ENCODE assay signal across 1 cellular context in the genomic region with DNA sequence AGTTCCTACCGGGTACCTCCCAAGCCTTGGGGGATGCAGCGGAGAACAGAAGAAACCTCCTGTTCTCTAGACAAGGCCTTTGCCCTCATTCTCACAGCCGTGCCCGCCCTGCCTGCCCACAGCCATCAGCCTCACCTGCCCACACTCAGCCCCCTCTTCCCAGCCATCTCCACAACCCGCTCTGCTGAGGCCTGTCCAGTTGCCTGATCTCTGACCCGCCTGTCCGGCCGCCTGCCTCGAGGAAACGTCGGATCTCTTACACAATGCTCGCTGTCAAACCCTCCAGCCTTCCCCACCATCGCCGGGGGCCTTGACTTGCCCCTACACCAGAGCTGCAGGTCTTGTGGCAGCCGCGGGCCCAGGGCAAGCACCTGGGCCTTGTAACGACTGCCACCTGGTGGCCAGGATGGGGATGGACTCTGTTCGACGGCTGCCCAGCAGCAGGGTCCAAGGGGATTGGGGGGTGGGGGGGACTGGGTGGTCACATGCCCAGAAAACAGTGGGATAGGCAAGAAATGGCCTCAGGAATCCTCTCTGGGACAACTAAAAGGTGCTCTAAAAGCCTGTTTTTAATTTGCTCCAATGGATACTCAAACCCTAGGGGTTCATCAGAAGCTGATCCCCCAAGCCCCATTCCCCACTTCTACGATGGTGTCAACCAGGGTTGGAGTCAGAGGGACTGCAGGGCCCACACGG.
A peak's percentile ranks its signal among the peaks of the same experiment; 100 is the strongest.
TF ChIP-seq lines count a peak whose summit lies in the region.

No MANE protein-coding gene starts in this region.

TF ChIP-seq in K562, 482 proteins besides CTCF, POLR2A, EP300 and RAD21 (continued from another document):
- TF ChIP-seq, protein P1, sequence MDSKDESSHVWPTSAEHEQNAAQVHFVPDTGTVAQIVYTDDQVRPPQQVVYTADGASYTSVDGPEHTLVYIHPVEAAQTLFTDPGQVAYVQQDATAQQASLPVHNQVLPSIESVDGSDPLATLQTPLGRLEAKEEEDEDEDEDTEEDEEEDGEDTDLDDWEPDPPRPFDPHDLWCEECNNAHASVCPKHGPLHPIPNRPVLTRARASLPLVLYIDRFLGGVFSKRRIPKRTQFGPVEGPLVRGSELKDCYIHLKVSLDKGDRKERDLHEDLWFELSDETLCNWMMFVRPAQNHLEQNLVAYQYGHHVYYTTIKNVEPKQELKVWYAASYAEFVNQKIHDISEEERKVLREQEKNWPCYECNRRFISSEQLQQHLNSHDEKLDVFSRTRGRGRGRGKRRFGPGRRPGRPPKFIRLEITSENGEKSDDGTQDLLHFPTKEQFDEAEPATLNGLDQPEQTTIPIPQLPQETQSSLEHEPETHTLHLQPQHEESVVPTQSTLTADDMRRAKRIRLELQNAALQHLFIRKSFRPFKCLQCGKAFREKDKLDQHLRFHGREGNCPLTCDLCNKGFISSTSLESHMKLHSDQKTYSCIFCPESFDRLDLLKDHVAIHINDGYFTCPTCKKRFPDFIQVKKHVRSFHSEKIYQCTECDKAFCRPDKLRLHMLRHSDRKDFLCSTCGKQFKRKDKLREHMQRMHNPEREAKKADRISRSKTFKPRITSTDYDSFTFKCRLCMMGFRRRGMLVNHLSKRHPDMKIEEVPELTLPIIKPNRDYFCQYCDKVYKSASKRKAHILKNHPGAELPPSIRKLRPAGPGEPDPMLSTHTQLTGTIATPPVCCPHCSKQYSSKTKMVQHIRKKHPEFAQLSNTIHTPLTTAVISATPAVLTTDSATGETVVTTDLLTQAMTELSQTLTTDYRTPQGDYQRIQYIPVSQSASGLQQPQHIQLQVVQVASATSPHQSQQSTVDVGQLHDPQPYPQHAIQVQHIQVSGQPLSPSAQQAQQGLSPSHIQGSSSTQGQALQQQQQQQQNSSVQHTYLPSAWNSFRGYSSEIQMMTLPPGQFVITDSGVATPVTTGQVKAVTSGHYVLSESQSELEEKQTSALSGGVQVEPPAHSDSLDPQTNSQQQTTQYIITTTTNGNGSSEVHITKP (IDR thresholded peaks at IDR 0.05; ENCODE audit: partially characterized antibody), result peak; percentile 93
- TF ChIP-seq SMARCA5 (IDR thresholded peaks at IDR 0.05) (no peak), ARID2 (IDR thresholded peaks at IDR 0.05) (peak; percentile 84), YY1 (IDR thresholded peaks at IDR 0.05; ENCODE audit: borderline replicate concordance in 1 of 3, control insufficient read depth in 1 of 3, extremely low read depth in 1 of 3, insufficient read depth in 3 of 3, insufficient read length in 1 of 3, insufficient replicate concordance in 2 of 3, low read depth in 1 of 3, low read length in 2 of 3) (peak in 1 of 3 experiments; percentile 16), ZNF384 (IDR thresholded peaks at IDR 0.05; ENCODE audit: low read depth, low read length) (0 out of 2 replicates have a peak, but pooled peaks have one; percentile 23), NCOA2 (IDR thresholded peaks at IDR 0.05; ENCODE audit: partially characterized antibody in 2 of 2) (no peak), ARHGAP35 (IDR thresholded peaks at IDR 0.05; ENCODE audit: partially characterized antibody) (no peak), SAFB2 (IDR thresholded peaks at IDR 0.05; ENCODE audit: borderline replicate concordance, low read depth, low read length, severe bottlenecking) (no peak), ETS1 (conservative IDR thresholded peaks at IDR 0.05; ENCODE audit: control insufficient read depth, low read depth, low read length) (0 out of 2 replicates have a peak, but pooled peaks have one; percentile 22), PHTF2 (CRISPR knock-in tag; IDR thresholded peaks at IDR 0.05) (no peak), TFAP4 (CRISPR knock-in tag; IDR thresholded peaks at IDR 0.05; ENCODE audit: borderline replicate concordance) (peak; percentile 62), ZNF778 (CRISPR knock-in tag; IDR thresholded peaks at IDR 0.05) (no peak), GTF3C2 (IDR thresholded peaks at IDR 0.05; ENCODE audit: borderline replicate concordance, extremely low read depth, insufficient read length) (no peak), FOXK2 (conservative IDR thresholded peaks at IDR 0.05 in 1 of 2, IDR thresholded peaks at IDR 0.05 in 1 of 2; ENCODE audit: low read depth in 2 of 2) (no peak), ID3 (CRISPR knock-in tag; IDR thresholded peaks at IDR 0.05) (no peak), ID3 (tag; IDR thresholded peaks at IDR 0.05) (no peak), RB1 (IDR thresholded peaks at IDR 0.05; ENCODE audit: low read depth) (peak; percentile 62; the same call in 1 of the 2 replicates), RBM15 (IDR thresholded peaks at IDR 0.05; ENCODE audit: insufficient read depth, low read length) (no peak), ZFPM2 (CRISPR knock-in tag; IDR thresholded peaks at IDR 0.05) (no peak), BHLHE40 (IDR thresholded peaks at IDR 0.05; ENCODE audit: low read length) (no peak), CBX3 (IDR thresholded peaks at IDR 0.05; ENCODE audit: borderline replicate concordance in 1 of 2, low read length in 2 of 2) (no peak), HLTF (IDR thresholded peaks at IDR 0.05) (0 out of 2 replicates have a peak, but pooled peaks have one; percentile 71), SIRT6 (IDR thresholded peaks at IDR 0.05; ENCODE audit: low read depth, low read length) (no peak), ELK3 (CRISPR knock-in tag; IDR thresholded peaks at IDR 0.05) (no peak), ZNF431 (CRISPR knock-in tag; IDR thresholded peaks at IDR 0.05) (no peak), NCOA4 (IDR thresholded peaks at IDR 0.05; ENCODE audit: partially characterized antibody) (no peak), ARNT (IDR thresholded peaks at IDR 0.05) (no peak), ZNF41 (CRISPR knock-in tag; conservative IDR thresholded peaks at IDR 0.05) (no peak), CHCHD3 (CRISPR knock-in tag; IDR thresholded peaks at IDR 0.05) (no peak), PML (IDR thresholded peaks at IDR 0.05; ENCODE audit: low read length) (no peak), POLR3A (IDR thresholded peaks at IDR 0.05; ENCODE audit: borderline replicate concordance, extremely low read depth, insufficient read depth, insufficient read length) (no peak), ZNF408 (CRISPR knock-in tag; IDR thresholded peaks at IDR 0.05; ENCODE audit: low read depth) (no peak), ZBTB49 (CRISPR knock-in tag; IDR thresholded peaks at IDR 0.05; ENCODE audit: borderline replicate concordance) (no peak)
- TF ChIP-seq, protein P2, sequence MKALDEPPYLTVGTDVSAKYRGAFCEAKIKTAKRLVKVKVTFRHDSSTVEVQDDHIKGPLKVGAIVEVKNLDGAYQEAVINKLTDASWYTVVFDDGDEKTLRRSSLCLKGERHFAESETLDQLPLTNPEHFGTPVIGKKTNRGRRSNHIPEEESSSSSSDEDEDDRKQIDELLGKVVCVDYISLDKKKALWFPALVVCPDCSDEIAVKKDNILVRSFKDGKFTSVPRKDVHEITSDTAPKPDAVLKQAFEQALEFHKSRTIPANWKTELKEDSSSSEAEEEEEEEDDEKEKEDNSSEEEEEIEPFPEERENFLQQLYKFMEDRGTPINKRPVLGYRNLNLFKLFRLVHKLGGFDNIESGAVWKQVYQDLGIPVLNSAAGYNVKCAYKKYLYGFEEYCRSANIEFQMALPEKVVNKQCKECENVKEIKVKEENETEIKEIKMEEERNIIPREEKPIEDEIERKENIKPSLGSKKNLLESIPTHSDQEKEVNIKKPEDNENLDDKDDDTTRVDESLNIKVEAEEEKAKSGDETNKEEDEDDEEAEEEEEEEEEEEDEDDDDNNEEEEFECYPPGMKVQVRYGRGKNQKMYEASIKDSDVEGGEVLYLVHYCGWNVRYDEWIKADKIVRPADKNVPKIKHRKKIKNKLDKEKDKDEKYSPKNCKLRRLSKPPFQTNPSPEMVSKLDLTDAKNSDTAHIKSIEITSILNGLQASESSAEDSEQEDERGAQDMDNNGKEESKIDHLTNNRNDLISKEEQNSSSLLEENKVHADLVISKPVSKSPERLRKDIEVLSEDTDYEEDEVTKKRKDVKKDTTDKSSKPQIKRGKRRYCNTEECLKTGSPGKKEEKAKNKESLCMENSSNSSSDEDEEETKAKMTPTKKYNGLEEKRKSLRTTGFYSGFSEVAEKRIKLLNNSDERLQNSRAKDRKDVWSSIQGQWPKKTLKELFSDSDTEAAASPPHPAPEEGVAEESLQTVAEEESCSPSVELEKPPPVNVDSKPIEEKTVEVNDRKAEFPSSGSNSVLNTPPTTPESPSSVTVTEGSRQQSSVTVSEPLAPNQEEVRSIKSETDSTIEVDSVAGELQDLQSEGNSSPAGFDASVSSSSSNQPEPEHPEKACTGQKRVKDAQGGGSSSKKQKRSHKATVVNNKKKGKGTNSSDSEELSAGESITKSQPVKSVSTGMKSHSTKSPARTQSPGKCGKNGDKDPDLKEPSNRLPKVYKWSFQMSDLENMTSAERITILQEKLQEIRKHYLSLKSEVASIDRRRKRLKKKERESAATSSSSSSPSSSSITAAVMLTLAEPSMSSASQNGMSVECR (CRISPR knock-in tag; IDR thresholded peaks at IDR 0.05), result no peak
- TF ChIP-seq, protein P3, sequence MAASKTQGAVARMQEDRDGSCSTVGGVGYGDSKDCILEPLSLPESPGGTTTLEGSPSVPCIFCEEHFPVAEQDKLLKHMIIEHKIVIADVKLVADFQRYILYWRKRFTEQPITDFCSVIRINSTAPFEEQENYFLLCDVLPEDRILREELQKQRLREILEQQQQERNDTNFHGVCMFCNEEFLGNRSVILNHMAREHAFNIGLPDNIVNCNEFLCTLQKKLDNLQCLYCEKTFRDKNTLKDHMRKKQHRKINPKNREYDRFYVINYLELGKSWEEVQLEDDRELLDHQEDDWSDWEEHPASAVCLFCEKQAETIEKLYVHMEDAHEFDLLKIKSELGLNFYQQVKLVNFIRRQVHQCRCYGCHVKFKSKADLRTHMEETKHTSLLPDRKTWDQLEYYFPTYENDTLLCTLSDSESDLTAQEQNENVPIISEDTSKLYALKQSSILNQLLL (CRISPR knock-in tag; IDR thresholded peaks at IDR 0.05; ENCODE audit: borderline replicate concordance), result no peak
